8 cellular contexts compared by ENCODE assay signal in the genomic region with DNA sequence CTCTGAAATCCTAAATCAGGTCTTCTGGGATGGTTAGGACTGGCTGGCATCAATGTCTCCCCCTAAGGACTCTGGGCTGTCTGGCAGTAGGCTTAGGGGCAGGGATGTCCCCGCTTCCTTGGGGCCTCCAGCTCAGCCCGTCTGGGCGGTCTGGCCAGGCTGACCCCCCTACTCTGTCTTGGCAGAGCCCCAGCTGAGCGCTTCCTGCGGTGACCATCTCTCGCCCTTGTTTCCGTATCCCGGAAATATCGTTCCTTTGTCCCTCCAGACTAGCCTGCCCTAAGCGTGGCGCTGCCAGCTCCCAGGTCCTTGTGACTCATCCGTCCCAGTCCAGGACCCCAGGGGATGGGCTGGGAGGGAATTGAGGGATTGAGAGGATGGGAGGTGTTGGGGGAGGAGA. TPM values are rescaled to one million over a fixed set of nuclear protein-coding genes. Genes with fewer than 3 reads are reported as not detected.
DNase-seq lines count a peak whose midpoint lies in the region; ATAC-seq and TF ChIP-seq lines count a peak whose summit lies in the region.

No MANE protein-coding gene starts in this region.

- WGBS in right cardiac atrium: 6% methylated on average over 12 of the region's 12 CpGs

- H3K79me2 ChIP-seq in HCT116 (ENCODE audit: insufficient read depth, low read length): no peaks in the 10 kb centered on the region

- H3K4me1 ChIP-seq in HCT116 (ENCODE audit: control insufficient read depth in 1 of 2, insufficient read depth in 2 of 2, low read length in 2 of 2): peaks cover 17 to 28% of the 10 kb centered on the region in 2 experiments; a peak in 3 of 4 replicates
- no peaks in the 10 kb centered on the region for H3K4me1 ChIP-seq in right cardiac atrium (ENCODE audit: control insufficient read depth, insufficient read depth, low read length)
- H3K4me1 ChIP-seq in effector memory CD4-positive, alpha-beta T cell (ENCODE audit: control insufficient read depth, insufficient read depth, low read length, poor library complexity, severe bottlenecking): no peaks in the 10 kb centered on the region

- peak overlapping the region; percentile 54 for H3K9ac ChIP-seq in HCT116 (ENCODE audit: low read length)

- BruUV-seq in HCT116 (replicated peaks; lab: Mats Ljungman, UMichigan): no TSS peak

- CTCF ChIA-PET in HCT116 (lab: Charles Lee): interaction anchor here (1.4 to 1.8 kb wide), 3 partner anchors 9 to 13 kb away, joined by 4 to 5 read pairs (median 5); no protein-coding TSS in a partner anchor

- RAD21 ChIA-PET in HCT116 (lab: Charles Lee; ENCODE audit: low non-redundant PET in 1 of 2, low total read pairs in 2 of 2, uncharacterized antibody in 2 of 2, unreplicated experiment in 2 of 2): no interaction called here

- no peaks in the 10 kb centered on the region for H3K9me2 ChIP-seq in HCT116 (ENCODE audit: insufficient read depth)

- no peak for TF ChIP-seq CTCF in HCT116 (IDR thresholded peaks at IDR 0.05 in 2 of 3, conservative IDR thresholded peaks at IDR 0.05 in 1 of 3; ENCODE audit: borderline replicate concordance in 1 of 3, insufficient read depth in 1 of 3, low read depth in 2 of 3, low read length in 2 of 3)

- H3K27me3 ChIP-seq in HCT116 (ENCODE audit: insufficient read depth, low read length): no peaks in the 10 kb centered on the region
- H3K27me3 ChIP-seq in right cardiac atrium (ENCODE audit: control insufficient read depth, insufficient read depth): no peaks in the 10 kb centered on the region
- H3K27me3 ChIP-seq in effector memory CD4-positive, alpha-beta T cell (replicated peaks; ENCODE audit: control insufficient read depth, insufficient read depth, low read length, poor library complexity, severe bottlenecking): peaks cover 4% of the 10 kb centered on the region

- H3K4me2 ChIP-seq in HCT116 (ENCODE audit: low read length): peak overlapping the region; percentile 84

- peak; percentile 62 for ATAC-seq in HCT116
- ATAC-seq in right cardiac atrium: peak; percentile 76 to 87

- H3K27ac ChIP-seq in HCT116 (ENCODE audit: low read depth, low read length): peak overlapping the region; percentile 1; the same call in 1 of the 2 replicates
- H3K27ac ChIP-seq in right cardiac atrium (ENCODE audit: low read length): no peak overlapping the region
- H3K27ac ChIP-seq in effector memory CD4-positive, alpha-beta T cell (ENCODE audit: insufficient read depth, low read length, poor library complexity, severe bottlenecking): no peak overlapping the region

- intact Hi-C loops in HCT116 (cut with micrococcal nuclease): no loop called here
- intact Hi-C loops in right cardiac atrium (cut with DNase I): loop anchor here in 3 of 4 donors (5.0 kb wide), 3 partner anchors 39 to 509 kb away; a partner anchor contains a TSS

- H3K36me3 ChIP-seq in HCT116 (ENCODE audit: control insufficient read depth in 1 of 2, insufficient read depth in 2 of 2, low read length in 2 of 2): no peaks in the 10 kb centered on the region
- no peaks in the 10 kb centered on the region for H3K36me3 ChIP-seq in effector memory CD4-positive, alpha-beta T cell (ENCODE audit: control insufficient read depth, insufficient read depth, low read length)

- no peaks in the 10 kb centered on the region for H4K20me1 ChIP-seq in HCT116 (ENCODE audit: insufficient read depth)

- no peaks in the 10 kb centered on the region for H3K9me3 ChIP-seq in HCT116 (ENCODE audit: control insufficient read depth in 1 of 2, insufficient read depth in 1 of 2, low read depth in 1 of 2, low read length in 2 of 2)
- H3K9me3 ChIP-seq in right cardiac atrium (ENCODE audit: control insufficient read depth, low read length): no peaks in the 10 kb centered on the region
- no peaks in the 10 kb centered on the region for H3K9me3 ChIP-seq in effector memory CD4-positive, alpha-beta T cell (ENCODE audit: control insufficient read depth, low read length)

- peak overlapping the region; percentile 94 for H2AFZ ChIP-seq in HCT116 (ENCODE audit: low read depth, low read length, poor library complexity, severe bottlenecking)

- DNase-seq in HCT116 (ENCODE audit: low read depth, low spot score) (no peak), UCSD-AML1 (lab: John Stamatoyannopoulos, UW; ENCODE audit: unreplicated experiment) (peak; percentile 68), right cardiac atrium (peak; percentile 89 to 90 (median 90)), smooth muscle cell of the brain vasculature (ENCODE audit: low read depth, low spot score) (peak; percentile 56), NCI-H1694 treated with DMSO at 0.1 percent for 48 hours (lab: John Stamatoyannopoulos, UW) (no peak), NCI-H187 treated with DMSO at 0.1 percent for 48 hours (lab: John Stamatoyannopoulos, UW) (no peak), HuH-7.5 (ENCODE audit: low spot score) (no peak)
- DNase-seq in effector memory CD4-positive, alpha-beta T cell: no peak

- POLR2A ChIA-PET in HCT116 (lab: Charles Lee): interaction anchor here (0.9 to 1.1 kb wide), 2 partner anchors 16 to 56 kb away, joined by 3 to 4 read pairs; no protein-coding TSS in a partner anchor

- TF ChIP-seq POLR2A in HCT116 (IDR thresholded peaks at IDR 0.05; ENCODE audit: borderline replicate concordance, extremely low read depth, insufficient read depth, insufficient read length): no peak

- H3K4me3 ChIP-seq in HCT116 (replicated peaks in 1 of 2; ENCODE audit: low read depth in 1 of 2, low read length in 2 of 2) (peak overlapping the region; percentile 26 to 41), right cardiac atrium (ENCODE audit: low read length) (no peak overlapping the region)
- no peak overlapping the region for H3K4me3 ChIP-seq in effector memory CD4-positive, alpha-beta T cell (ENCODE audit: insufficient read depth, low read depth, low read length, poor library complexity, severe bottlenecking)

- TF ChIP-seq RAD21 in HCT116 (IDR thresholded peaks at IDR 0.05; ENCODE audit: low read depth): no peak

TF ChIP-seq in HCT116, 20 proteins besides CTCF, POLR2A, EP300 and RAD21:
- TF ChIP-seq, protein P1, sequence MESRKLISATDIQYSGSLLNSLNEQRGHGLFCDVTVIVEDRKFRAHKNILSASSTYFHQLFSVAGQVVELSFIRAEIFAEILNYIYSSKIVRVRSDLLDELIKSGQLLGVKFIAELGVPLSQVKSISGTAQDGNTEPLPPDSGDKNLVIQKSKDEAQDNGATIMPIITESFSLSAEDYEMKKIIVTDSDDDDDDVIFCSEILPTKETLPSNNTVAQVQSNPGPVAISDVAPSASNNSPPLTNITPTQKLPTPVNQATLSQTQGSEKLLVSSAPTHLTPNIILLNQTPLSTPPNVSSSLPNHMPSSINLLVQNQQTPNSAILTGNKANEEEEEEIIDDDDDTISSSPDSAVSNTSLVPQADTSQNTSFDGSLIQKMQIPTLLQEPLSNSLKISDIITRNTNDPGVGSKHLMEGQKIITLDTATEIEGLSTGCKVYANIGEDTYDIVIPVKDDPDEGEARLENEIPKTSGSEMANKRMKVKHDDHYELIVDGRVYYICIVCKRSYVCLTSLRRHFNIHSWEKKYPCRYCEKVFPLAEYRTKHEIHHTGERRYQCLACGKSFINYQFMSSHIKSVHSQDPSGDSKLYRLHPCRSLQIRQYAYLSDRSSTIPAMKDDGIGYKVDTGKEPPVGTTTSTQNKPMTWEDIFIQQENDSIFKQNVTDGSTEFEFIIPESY (IDR thresholded peaks at IDR 0.05; ENCODE audit: extremely low read depth, insufficient replicate concordance, low read length): peak; percentile 25
- TF ChIP-seq, protein P2, sequence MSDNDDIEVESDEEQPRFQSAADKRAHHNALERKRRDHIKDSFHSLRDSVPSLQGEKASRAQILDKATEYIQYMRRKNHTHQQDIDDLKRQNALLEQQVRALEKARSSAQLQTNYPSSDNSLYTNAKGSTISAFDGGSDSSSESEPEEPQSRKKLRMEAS (IDR thresholded peaks at IDR 0.05): no peak
- TF ChIP-seq SRF (IDR thresholded peaks at IDR 0.05; ENCODE audit: low read depth) (no peak), TCF7L2 (IDR thresholded peaks at IDR 0.05; ENCODE audit: borderline replicate concordance, extremely low read depth, insufficient read depth, insufficient read length) (peak; percentile 65), POLR2AphosphoS5 (IDR thresholded peaks at IDR 0.05; ENCODE audit: low read depth, low read length) (peak; percentile 43; the same call in 1 of the 2 replicates)

RNA-seq across cellular contexts. Expression of a gene that starts 11.3 kb away (rescaled TPM):
- total RNA-seq in HCT116 (2021; ENCODE audit: unreplicated experiment) (73.0 TPM), right cardiac atrium (10 to 100 TPM in 2 of 4 donors, 1 to 10 TPM in 2; 7.9 to 11.3 (median 10.3) TPM)
- 36.5 and 41.5 TPM in 2 replicates for polyA plus RNA-seq in HCT116 (2012)
- 8.4 TPM for polyA plus RNA-seq in right cardiac atrium

RNA-seq across cellular contexts. Expression of a gene that starts 14.0 kb away (rescaled TPM):
- total RNA-seq in HCT116 (2021; ENCODE audit: unreplicated experiment) (22.9 TPM), right cardiac atrium (10 to 100 TPM in 1 of 4 donors, 1 to 10 TPM in 3; 7.1 to 10.9 (median 8.7) TPM)
- 14.9 and 16.5 TPM in 2 replicates for polyA plus RNA-seq in HCT116 (2012)
- polyA plus RNA-seq in right cardiac atrium: 7.8 TPM

RNA-seq across cellular contexts. Expression of a gene that starts 28.4 kb away (rescaled TPM):
- total RNA-seq in HCT116 (2021; ENCODE audit: unreplicated experiment): 0.47 TPM
- polyA plus RNA-seq in HCT116 (2012): not detected in 2 replicates
- 100 to 1,000 TPM; 105 to 113 (median 108) TPM for total RNA-seq in right cardiac atrium
- polyA plus RNA-seq in right cardiac atrium: 81.7 TPM

RNA-seq across cellular contexts. Expression of a gene that starts 39.3 kb away (rescaled TPM):
- total RNA-seq in HCT116 (2021; ENCODE audit: unreplicated experiment) (68.6 TPM), right cardiac atrium (10 to 100 TPM; 29.7 to 33.6 (median 30.8) TPM)
- polyA plus RNA-seq in HCT116 (2012): 65.0 and 72.6 TPM in 2 replicates
- 92.5 TPM for polyA plus RNA-seq in right cardiac atrium

RNA-seq across cellular contexts. Expression of a gene that starts 43.0 kb away (rescaled TPM):
- total RNA-seq in HCT116 (2021; ENCODE audit: unreplicated experiment) (114 TPM), right cardiac atrium (100 to 1,000 TPM; 131 to 180 (median 164) TPM)
- 53.8 and 68.6 TPM in 2 replicates for polyA plus RNA-seq in HCT116 (2012)
- 321 TPM for polyA plus RNA-seq in right cardiac atrium

Comparison
In these comparisons a context has a peak if more than half of its experiments do, and no peak if none do; other contexts are left out.
1. DNase-seq: peak in UCSD-AML1 (single experiment), right cardiac atrium (3 of 3) and smooth muscle cell of the brain vasculature (single experiment); none in HCT116 (single experiment), NCI-H1694 treated with DMSO at 0.1 percent for 48 hours (single experiment), NCI-H187 treated with DMSO at 0.1 percent for 48 hours (single experiment), effector memory CD4-positive, alpha-beta T cell (0 of 3) and HuH-7.5 (single experiment).
2. H3K4me3 ChIP-seq: peak in HCT116 (2 of 2); none in right cardiac atrium (single experiment) and effector memory CD4-positive, alpha-beta T cell (single experiment).
3. RNA of a gene that starts 28.4 kb away (total RNA-seq): 105 to 113 TPM in right cardiac atrium; 0.47 TPM in HCT116 (single experiment); every median in the first group is over 10 times any median in the second.